In the genomic region with DNA sequence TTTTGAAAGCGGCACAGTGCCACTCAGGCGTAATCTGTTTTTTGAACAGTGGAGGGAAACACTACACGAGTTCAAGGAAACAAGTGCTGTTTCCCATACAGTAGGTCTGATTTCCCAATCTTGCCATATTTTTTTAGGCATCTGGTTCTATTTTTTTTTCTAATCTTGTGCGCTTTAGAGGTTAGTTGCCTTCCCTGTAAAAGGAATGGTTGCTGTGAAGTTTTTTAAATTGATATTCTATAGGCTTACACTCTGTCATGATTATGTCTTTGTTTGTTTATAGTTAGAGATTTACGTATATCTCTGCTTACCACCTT, we compare ENCODE assay signal across 8 cellular contexts. TPM values are rescaled to one million over a fixed set of nuclear protein-coding genes. Genes with fewer than 3 reads are reported as not detected.
DNase-seq lines count a peak whose midpoint lies in the region; ATAC-seq lines count a peak whose summit lies in the region.

No MANE protein-coding gene starts in this region.

- H3K27me3 ChIP-seq in mucosa of stomach (ENCODE audit: control insufficient read depth, insufficient read depth, low read length): no peaks in the 10 kb centered on the region

- H3K27ac Mint-ChIP-seq in stimulated activated naive CD8-positive, alpha-beta T cell treated with anti-CD3 and anti-CD28 coated beads, Interleukin-15, Interleukin-2, amounts not matched to agents 100 ng/mL and 50 ng/mL, for 24 hours: peak overlapping the region; percentile 98
- peak overlapping the region; percentile 99 for H3K27ac Mint-ChIP-seq in central memory CD8-positive, alpha-beta T cell (ENCODE audit: low read depth)

- H3K4me1 ChIP-seq in mucosa of stomach (ENCODE audit: control insufficient read depth, insufficient read depth, low read length): peaks cover 21% of the 10 kb centered on the region

- H3K9me3 ChIP-seq in mucosa of stomach (ENCODE audit: control insufficient read depth, low read length): no peaks in the 10 kb centered on the region

- peak overlapping the region; percentile 39 for H3K4me3 ChIP-seq in mucosa of stomach (ENCODE audit: low read length)

- peaks cover 46% of the 10 kb centered on the region for H3K4me1 Mint-ChIP-seq in stimulated activated naive CD8-positive, alpha-beta T cell treated with anti-CD3 and anti-CD28 coated beads, Interleukin-15, Interleukin-2, amounts not matched to agents 100 ng/mL and 50 ng/mL, for 24 hours (ENCODE audit: low read depth)
- H3K4me1 Mint-ChIP-seq in central memory CD8-positive, alpha-beta T cell: peaks cover 38% of the 10 kb centered on the region

- peak overlapping the region; percentile 96 for H3K4me3 Mint-ChIP-seq in stimulated activated naive CD8-positive, alpha-beta T cell treated with anti-CD3 and anti-CD28 coated beads, Interleukin-15, Interleukin-2, amounts not matched to agents 100 ng/mL and 50 ng/mL, for 24 hours
- peak overlapping the region; percentile 100 for H3K4me3 Mint-ChIP-seq in central memory CD8-positive, alpha-beta T cell

- H3K9ac ChIP-seq in mucosa of stomach (ENCODE audit: low read length): no peak overlapping the region

- H3K27me3 Mint-ChIP-seq in stimulated activated naive CD8-positive, alpha-beta T cell treated with anti-CD3 and anti-CD28 coated beads, Interleukin-15, Interleukin-2, amounts not matched to agents 100 ng/mL and 50 ng/mL, for 24 hours: no peaks in the 10 kb centered on the region
- H3K27me3 Mint-ChIP-seq in central memory CD8-positive, alpha-beta T cell: no peaks in the 10 kb centered on the region

- intact Hi-C loops in left colon (cut with DNase I, micrococcal nuclease): loop anchor here in 1 of 2 donors (10.0 kb wide), 1 partner anchor 100 kb away; the partner anchor contains the start of genes GPBP1L1 and TMEM69

- no peak for ATAC-seq in stimulated activated naive CD8-positive, alpha-beta T cell treated with anti-CD3 and anti-CD28 coated beads, Interleukin-15, Interleukin-2, amounts not matched to agents 100 U/mL and 50 U/mL, for 24 hours
- ATAC-seq in central memory CD8-positive, alpha-beta T cell (replicated peaks; ENCODE audit: extremely low read depth, poor library complexity, severe bottlenecking): no peak
- ATAC-seq in GM18861 (IDR thresholded peaks at IDR 0.05; ENCODE audit: unreplicated experiment): no peak
- ATAC-seq in HG02588 (IDR thresholded peaks at IDR 0.05; ENCODE audit: unreplicated experiment): no peak
- no peak for ATAC-seq in left colon
- ATAC-seq in GM18498 (IDR thresholded peaks at IDR 0.05; ENCODE audit: unreplicated experiment): no peak

- DNase-seq in stimulated activated naive CD8-positive, alpha-beta T cell treated with anti-CD3 and anti-CD28 coated beads, Interleukin-15, Interleukin-2, amounts not matched to agents 100 U/mL and 50 U/mL, for 24 hours: no peak
- no peak for DNase-seq in central memory CD8-positive, alpha-beta T cell (ENCODE audit: low spot score in 2 of 2)
- DNase-seq in left colon: no peak

- H3K9me3 Mint-ChIP-seq in stimulated activated naive CD8-positive, alpha-beta T cell treated with anti-CD3 and anti-CD28 coated beads, Interleukin-15, Interleukin-2, amounts not matched to agents 100 ng/mL and 50 ng/mL, for 24 hours: no peaks in the 10 kb centered on the region
- no peaks in the 10 kb centered on the region for H3K9me3 Mint-ChIP-seq in central memory CD8-positive, alpha-beta T cell

- peaks cover 30% of the 10 kb centered on the region for H3K36me3 Mint-ChIP-seq in stimulated activated naive CD8-positive, alpha-beta T cell treated with anti-CD3 and anti-CD28 coated beads, Interleukin-15, Interleukin-2, amounts not matched to agents 100 ng/mL and 50 ng/mL, for 24 hours (ENCODE audit: low read depth)
- H3K36me3 Mint-ChIP-seq in central memory CD8-positive, alpha-beta T cell (ENCODE audit: insufficient read depth): peaks cover 28% of the 10 kb centered on the region

- H3K36me3 ChIP-seq in mucosa of stomach (ENCODE audit: control insufficient read depth, insufficient read depth, low read length): no peaks in the 10 kb centered on the region

RNA-seq across cellular contexts. Expression of gene NASP, which starts 1.2 kb away (rescaled TPM):
- 10 to 100 TPM; 41.3 to 48.7 TPM for total RNA-seq in left colon

RNA-seq across cellular contexts. Expression of gene AKR1A1, which starts 34.4 kb away (rescaled TPM):
- total RNA-seq in left colon: 100 to 1,000 TPM; 186 to 220 TPM

RNA-seq across cellular contexts. Expression of gene CCDC17, which starts 38.8 kb away (rescaled TPM):
- 1 to 10 TPM; 2.8 to 5.6 TPM for total RNA-seq in left colon
